Comparison of ENCODE assay signal across 1 cellular context in the genomic region with DNA sequence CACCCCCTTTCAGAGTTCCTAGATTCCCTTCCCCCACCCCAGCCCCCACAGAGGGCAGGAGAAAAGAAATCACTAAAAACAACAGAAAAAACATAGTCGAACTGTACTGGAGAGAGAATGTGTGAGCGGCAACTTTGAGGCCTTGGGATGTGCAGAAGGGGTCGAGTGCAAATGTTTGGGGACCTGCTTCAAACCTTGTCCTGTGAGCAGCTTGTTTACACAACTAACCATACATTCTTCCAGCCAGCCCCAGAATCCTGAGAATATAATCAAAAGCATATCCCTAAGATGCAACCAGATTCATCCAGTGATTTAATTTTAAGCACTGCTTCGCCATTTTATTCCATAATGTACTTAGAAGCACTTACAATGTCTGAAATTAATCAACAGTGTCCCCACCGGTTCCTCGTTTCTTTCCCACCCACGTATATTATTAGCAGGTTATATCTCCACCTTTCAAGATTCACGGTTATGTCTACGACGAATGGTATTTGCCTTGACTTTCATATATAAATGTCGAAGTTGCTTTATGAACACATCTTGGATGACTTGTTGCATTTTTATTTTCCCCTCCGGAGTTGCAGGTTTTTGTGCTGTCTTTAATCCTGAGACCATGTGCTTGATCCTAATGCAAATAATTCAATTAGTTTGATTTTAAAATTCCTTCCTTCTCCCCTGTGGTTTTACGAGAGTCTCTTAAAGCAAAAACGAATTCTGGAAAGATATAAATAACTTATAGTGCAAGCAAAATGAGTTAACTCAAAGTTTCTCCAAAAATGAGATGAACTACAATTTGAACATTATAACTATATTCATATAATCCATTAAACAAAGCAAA.
TF ChIP-seq lines count a peak whose summit lies in the region.

No MANE protein-coding gene starts in this region.

TF ChIP-seq in WTC11, 78 proteins besides CTCF, POLR2A, EP300 and RAD21 (continued from another document):
- TF ChIP-seq, protein P1, sequence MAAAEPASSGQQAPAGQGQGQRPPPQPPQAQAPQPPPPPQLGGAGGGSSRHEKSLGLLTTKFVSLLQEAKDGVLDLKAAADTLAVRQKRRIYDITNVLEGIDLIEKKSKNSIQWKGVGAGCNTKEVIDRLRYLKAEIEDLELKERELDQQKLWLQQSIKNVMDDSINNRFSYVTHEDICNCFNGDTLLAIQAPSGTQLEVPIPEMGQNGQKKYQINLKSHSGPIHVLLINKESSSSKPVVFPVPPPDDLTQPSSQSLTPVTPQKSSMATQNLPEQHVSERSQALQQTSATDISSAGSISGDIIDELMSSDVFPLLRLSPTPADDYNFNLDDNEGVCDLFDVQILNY (CRISPR knock-in tag; IDR thresholded peaks at IDR 0.05) = no peak
- TF ChIP-seq IRF2 (CRISPR knock-in tag; IDR thresholded peaks at IDR 0.05; ENCODE audit: borderline replicate concordance, low read depth) = no peak
- no peak for TF ChIP-seq ZNF232 (CRISPR knock-in tag; IDR thresholded peaks at IDR 0.05)
- TF ChIP-seq ZNF423 (CRISPR knock-in tag; IDR thresholded peaks at IDR 0.05) = no peak
- TF ChIP-seq, protein P2, sequence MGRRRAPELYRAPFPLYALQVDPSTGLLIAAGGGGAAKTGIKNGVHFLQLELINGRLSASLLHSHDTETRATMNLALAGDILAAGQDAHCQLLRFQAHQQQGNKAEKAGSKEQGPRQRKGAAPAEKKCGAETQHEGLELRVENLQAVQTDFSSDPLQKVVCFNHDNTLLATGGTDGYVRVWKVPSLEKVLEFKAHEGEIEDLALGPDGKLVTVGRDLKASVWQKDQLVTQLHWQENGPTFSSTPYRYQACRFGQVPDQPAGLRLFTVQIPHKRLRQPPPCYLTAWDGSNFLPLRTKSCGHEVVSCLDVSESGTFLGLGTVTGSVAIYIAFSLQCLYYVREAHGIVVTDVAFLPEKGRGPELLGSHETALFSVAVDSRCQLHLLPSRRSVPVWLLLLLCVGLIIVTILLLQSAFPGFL (CRISPR knock-in tag; IDR thresholded peaks at IDR 0.05; ENCODE audit: borderline replicate concordance) = no peak
- no peak for TF ChIP-seq RORB (CRISPR knock-in tag; IDR thresholded peaks at IDR 0.05)
- TF ChIP-seq, protein P3, sequence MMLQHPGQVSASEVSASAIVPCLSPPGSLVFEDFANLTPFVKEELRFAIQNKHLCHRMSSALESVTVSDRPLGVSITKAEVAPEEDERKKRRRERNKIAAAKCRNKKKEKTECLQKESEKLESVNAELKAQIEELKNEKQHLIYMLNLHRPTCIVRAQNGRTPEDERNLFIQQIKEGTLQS (CRISPR knock-in tag; conservative IDR thresholded peaks at IDR 0.05) = no peak
